ENCODE assay signal across 12 cellular contexts in genomic region chr6:159104931-159105330, GRCh38.
DNase-seq lines count a peak whose midpoint lies in the region; ATAC-seq, FAIRE-seq and TF ChIP-seq lines count a peak whose summit lies in the region.
"Had no signal": no experiment of that assay in that cellular context is flagged by ENCODE, and none has a peak within 500 bp of the region (broad histone marks: within the 10 kb centered on the region; RNA-seq: fewer than 3 reads in every experiment).

No MANE protein-coding gene starts in this region.

- peaks cover 57% of the 10 kb centered on the region for H3K4me1 ChIP-seq in CD4-positive, CD25-positive, alpha-beta regulatory T cell (ENCODE audit: control insufficient read depth, insufficient read depth, low read length, poor library complexity, severe bottlenecking)
- no peaks in the 10 kb centered on the region for H3K4me1 ChIP-seq in small intestine (ENCODE audit: control insufficient read depth in 2 of 2, insufficient read depth in 1 of 2, low read depth in 1 of 2, low read length in 1 of 2)

- peaks cover 16 to 91% (median 58%) of the 10 kb centered on the region in 4 donors for H3K4me1 Mint-ChIP-seq in CD4-positive, CD25-positive, alpha-beta regulatory T cell
- H3K4me1 Mint-ChIP-seq in mesothelial cell of epicardium: peaks cover 12% of the 10 kb centered on the region

- peak overlapping the region; percentile 74 to 92 (median 92) for H3K27ac Mint-ChIP-seq in CD4-positive, CD25-positive, alpha-beta regulatory T cell
- no peak overlapping the region for H3K27ac Mint-ChIP-seq in mesothelial cell of epicardium

- H3K27me3 Mint-ChIP-seq in CD4-positive, CD25-positive, alpha-beta regulatory T cell: no peaks in the 10 kb centered on the region
- H3K27me3 Mint-ChIP-seq in mesothelial cell of epicardium (ENCODE audit: low read depth): no peaks in the 10 kb centered on the region

- no peak for ATAC-seq in CD4-positive, CD25-positive, alpha-beta regulatory T cell (ENCODE audit: low read depth in 2 of 2)
- ATAC-seq in esophagus mucosa (peak; percentile 73), HG02623 (IDR thresholded peaks at IDR 0.05; ENCODE audit: unreplicated experiment) (no peak)

- no peak for DNase-seq in CD4-positive, CD25-positive, alpha-beta regulatory T cell
- DNase-seq in GM12865 (ENCODE audit: low read depth): peak; percentile 49
- no peak for DNase-seq in small intestine
- no peak for DNase-seq in GM19240 (ENCODE audit: insufficient read length, low spot score)
- DNase-seq in mesothelial cell of epicardium (ENCODE audit: low spot score in 2 of 2, unreplicated experiment in 2 of 2): no peak
- DNase-seq: NCI-H1930; stimulated activated CD4-positive, alpha-beta T cell treated with anti-CD3 and anti-CD28 coated beads, Interleukin-15, amount 100 ng/mL, for 24 hours had no signal

- peaks cover 0 to 1% (median 0%) of the 10 kb centered on the region in 7 donors for H3K9me3 Mint-ChIP-seq in CD4-positive, CD25-positive, alpha-beta regulatory T cell
- H3K9me3 Mint-ChIP-seq in mesothelial cell of epicardium: no peaks in the 10 kb centered on the region

- H3K4me3 Mint-ChIP-seq in CD4-positive, CD25-positive, alpha-beta regulatory T cell: no peak overlapping the region
- no peak overlapping the region for H3K4me3 Mint-ChIP-seq in mesothelial cell of epicardium

- H3K9me3 ChIP-seq in CD4-positive, CD25-positive, alpha-beta regulatory T cell (ENCODE audit: control insufficient read depth in 2 of 2, low read length in 2 of 2): no peaks in the 10 kb centered on the region
- H3K9me3 ChIP-seq in small intestine (ENCODE audit: control insufficient read depth, low read depth): no peaks in the 10 kb centered on the region

- no peaks in the 10 kb centered on the region for H3K36me3 Mint-ChIP-seq in CD4-positive, CD25-positive, alpha-beta regulatory T cell
- H3K36me3 Mint-ChIP-seq in mesothelial cell of epicardium: no peaks in the 10 kb centered on the region

- H3K27me3 ChIP-seq in CD4-positive, CD25-positive, alpha-beta regulatory T cell (ENCODE audit: control insufficient read depth, insufficient read depth, low read length): no peaks in the 10 kb centered on the region
- H3K27me3 ChIP-seq in small intestine (ENCODE audit: control insufficient read depth in 2 of 2, insufficient read depth in 2 of 2, low read length in 2 of 2): no peaks in the 10 kb centered on the region

- peak; percentile 61; the same call in 1 of the 2 replicates for TF ChIP-seq POLR2A in Raji (IDR thresholded peaks at IDR 0.05; ENCODE audit: insufficient read depth, low read depth, low read length)

- no peak for FAIRE-seq in small intestine (lab: Jason Lieb, UNC)
- FAIRE-seq: colon had no signal

- TF ChIP-seq CTCF in GM12865 (IDR thresholded peaks at IDR 0.05; ENCODE audit: insufficient read depth, low read depth, low read length, missing control alignments) (no peak), mesothelial cell of epicardium (IDR thresholded peaks at IDR 0.05; ENCODE audit: unreplicated experiment) (no peak)

- 79 to 85% (median 81%) methylated on average over 5 of the region's 5 CpGs for WGBS in small intestine, 3 donors

- no peak overlapping the region for H3K27ac ChIP-seq in CD4-positive, CD25-positive, alpha-beta regulatory T cell (ENCODE audit: insufficient read depth, low read length, poor library complexity, severe bottlenecking)
- no peak overlapping the region for H3K27ac ChIP-seq in small intestine (ENCODE audit: low read depth in 1 of 2, low read length in 1 of 2)
- H3K27ac ChIP-seq: SK-N-MC had no signal

- no peaks in the 10 kb centered on the region for H3K36me3 ChIP-seq in CD4-positive, CD25-positive, alpha-beta regulatory T cell (ENCODE audit: control insufficient read depth, insufficient read depth, low read length)
- H3K36me3 ChIP-seq in small intestine (ENCODE audit: control insufficient read depth in 2 of 2, insufficient read depth in 2 of 2, low read length in 2 of 2): no peaks in the 10 kb centered on the region

- no peak overlapping the region for H3K4me3 ChIP-seq in CD4-positive, CD25-positive, alpha-beta regulatory T cell (ENCODE audit: low read depth, low read length)
- H3K4me3 ChIP-seq in GM12865 (ENCODE audit: low read depth, low read length) (no peak overlapping the region), small intestine (ENCODE audit: low read depth in 1 of 2, low read length in 2 of 2) (no peak overlapping the region)
- H3K4me3 ChIP-seq: SK-N-MC had no signal
